In genomic region chrX:49846545-49846944, GRCh38 we compare ENCODE assay signal across 36 cellular contexts. TPM values are rescaled to one million over a fixed set of nuclear protein-coding genes. Genes with fewer than 3 reads are reported as not detected.
"Had no signal": no experiment of that assay in that cellular context is flagged by ENCODE, and none has a peak within 500 bp of the region (broad histone marks: within the 10 kb centered on the region; RNA-seq: fewer than 3 reads in every experiment).

No MANE protein-coding gene starts in this region.

- H3K27ac ChIP-seq: left ventricle myocardium inferior, ovary, right atrium auricular region, right lobe of liver, tibial nerve, uterus had no signal

- ATAC-seq: left colon; mucosa of descending colon; naive thymus-derived CD4-positive, alpha-beta T cell; natural killer cell treated with Interleukin-12 subunit alpha and Interleukin-12 subunit beta and Interleukin-15 and Interleukin-18, amount 100 ng/mL, for 72 hours; right lobe of liver; stimulated activated memory B cell treated with anti-CD40 and anti-IgM and Interleukin-4, amounts not matched to agents 10 μg/mL and 1 μg/mL and 100 μg/mL, for 72 hours had no signal

- FAIRE-seq: islet of Langerhans, kidney had no signal

- H3K27me3 Mint-ChIP-seq: progenitor cell of endocrine pancreas; stimulated activated memory B cell treated with anti-CD40 and anti-IgM and Interleukin-4, amounts not matched to agents 10 μg/mL and 1 μg/mL and 100 μg/mL, for 72 hours; stimulated activated naive CD8-positive, alpha-beta T cell treated with anti-CD3 and anti-CD28 coated beads, Interleukin-15, amount 100 ng/mL, for 72 hours; type B pancreatic cell had no signal

- H3K4me2 ChIP-seq: smooth muscle cell had no signal

- H3K36me3 Mint-ChIP-seq: immature natural killer cell; naive thymus-derived CD4-positive, alpha-beta T cell; natural killer cell treated with Interleukin-12 subunit alpha and Interleukin-12 subunit beta and Interleukin-15 and Interleukin-18, amount 100 ng/mL, for 72 hours; stimulated activated memory B cell treated with anti-CD40 and anti-IgM and Interleukin-4, amounts not matched to agents 10 μg/mL and 1 μg/mL and 100 μg/mL, for 72 hours; type B pancreatic cell had no signal

- H3K4me1 ChIP-seq: left ventricle myocardium inferior, right atrium auricular region, tibial nerve, uterus had no signal

- H3K4me1 Mint-ChIP-seq: immature natural killer cell; naive thymus-derived CD4-positive, alpha-beta T cell; stimulated activated naive CD8-positive, alpha-beta T cell treated with anti-CD3 and anti-CD28 coated beads, Interleukin-15, amount 100 ng/mL, for 72 hours had no signal

- H3K4me3 Mint-ChIP-seq: immature natural killer cell; naive thymus-derived CD4-positive, alpha-beta T cell; natural killer cell treated with Interleukin-12 subunit alpha and Interleukin-12 subunit beta and Interleukin-15 and Interleukin-18, amount 100 ng/mL, for 72 hours; stimulated activated memory B cell treated with anti-CD40 and anti-IgM and Interleukin-4, amounts not matched to agents 10 μg/mL and 1 μg/mL and 100 μg/mL, for 72 hours; stimulated activated naive CD8-positive, alpha-beta T cell treated with anti-CD3 and anti-CD28 coated beads, Interleukin-15, amount 100 ng/mL, for 72 hours; type B pancreatic cell had no signal

- DNase-seq: hypothalamus; immature natural killer cell; kidney; left colon; left ventricle myocardium inferior; mesendoderm; midbrain; mucosa of descending colon; naive thymus-derived CD4-positive, alpha-beta T cell; ovary; right lobe of liver; stimulated activated CD4-positive, alpha-beta T cell treated with anti-CD3 and anti-CD28 coated beads, Interleukin-1b, Interleukin-23, amount 100 ng/mL, for 48 hours; stimulated activated CD4-positive, alpha-beta T cell treated with anti-CD3 and anti-CD28 coated beads, Interleukin-2, amount 100 ng/mL, for 48 hours; stimulated activated CD4-positive, alpha-beta T cell treated with anti-CD3 and anti-CD28 coated beads, Interleukin-4, amount 100 ng/mL, for 4 hours; stimulated activated CD8-positive, alpha-beta memory T cell treated with anti-CD3 and anti-CD28 coated beads, Interleukin-4, amount 100 ng/mL, for 48 hours; stimulated activated naive CD4-positive, alpha-beta T cell treated with Interleukin-2 at 50 U/mL for 16 hours; stimulated activated naive CD8-positive, alpha-beta T cell treated with anti-CD3 and anti-CD28 coated beads, Interleukin-15, amount 100 ng/mL, for 72 hours; substantia nigra; uterus had no signal

- H3K36me3 ChIP-seq: left ventricle myocardium inferior, ovary, right atrium auricular region, right lobe of liver, tibial nerve, uterus had no signal

- H3K27me3 ChIP-seq: ovary, right atrium auricular region, right lobe of liver, tibial nerve, uterus had no signal

- H3K9me3 Mint-ChIP-seq: immature natural killer cell; natural killer cell treated with Interleukin-12 subunit alpha and Interleukin-12 subunit beta and Interleukin-15 and Interleukin-18, amount 100 ng/mL, for 72 hours; stimulated activated memory B cell treated with anti-CD40 and anti-IgM and Interleukin-4, amounts not matched to agents 10 μg/mL and 1 μg/mL and 100 μg/mL, for 72 hours; stimulated activated naive CD8-positive, alpha-beta T cell treated with anti-CD3 and anti-CD28 coated beads, Interleukin-15, amount 100 ng/mL, for 72 hours; type B pancreatic cell had no signal

- H3K9me3 ChIP-seq: left ventricle myocardium inferior, mucosa of descending colon, ovary, right lobe of liver, tibial nerve, uterus had no signal

- H3K27ac Mint-ChIP-seq: immature natural killer cell; naive thymus-derived CD4-positive, alpha-beta T cell; natural killer cell treated with Interleukin-12 subunit alpha and Interleukin-12 subunit beta and Interleukin-15 and Interleukin-18, amount 100 ng/mL, for 72 hours; progenitor cell of endocrine pancreas; stimulated activated memory B cell treated with anti-CD40 and anti-IgM and Interleukin-4, amounts not matched to agents 10 μg/mL and 1 μg/mL and 100 μg/mL, for 72 hours; stimulated activated naive CD8-positive, alpha-beta T cell treated with anti-CD3 and anti-CD28 coated beads, Interleukin-15, amount 100 ng/mL, for 72 hours; type B pancreatic cell had no signal

- H3K4me3 ChIP-seq: left ventricle myocardium inferior, lung, mucosa of descending colon, ovary, right atrium auricular region, right lobe of liver, smooth muscle cell, tibial nerve, uterus had no signal

RNA-seq across cellular contexts. Expression of gene PAGE4, which starts 17.4 kb away (rescaled TPM):
- total RNA-seq: kidney; left colon; left ventricle myocardium inferior; lower leg skin; lung; mucosa of descending colon; myocyte; naive thymus-derived CD4-positive, alpha-beta T cell; natural killer cell treated with Interleukin-12 subunit alpha and Interleukin-12 subunit beta and Interleukin-15 and Interleukin-18, amount 100 ng/mL, for 72 hours; omental fat pad; progenitor cell of endocrine pancreas; pulmonary artery endothelial cell; renal cortical epithelial cell; right atrium auricular region; skeletal muscle tissue; smooth muscle cell; temporal lobe; tibial nerve; ureter had no signal
- polyA plus RNA-seq: immature natural killer cell; lung; naive thymus-derived CD4-positive, alpha-beta T cell; smooth muscle cell had no signal
